8 cellular contexts compared by ENCODE assay signal in the genomic region with DNA sequence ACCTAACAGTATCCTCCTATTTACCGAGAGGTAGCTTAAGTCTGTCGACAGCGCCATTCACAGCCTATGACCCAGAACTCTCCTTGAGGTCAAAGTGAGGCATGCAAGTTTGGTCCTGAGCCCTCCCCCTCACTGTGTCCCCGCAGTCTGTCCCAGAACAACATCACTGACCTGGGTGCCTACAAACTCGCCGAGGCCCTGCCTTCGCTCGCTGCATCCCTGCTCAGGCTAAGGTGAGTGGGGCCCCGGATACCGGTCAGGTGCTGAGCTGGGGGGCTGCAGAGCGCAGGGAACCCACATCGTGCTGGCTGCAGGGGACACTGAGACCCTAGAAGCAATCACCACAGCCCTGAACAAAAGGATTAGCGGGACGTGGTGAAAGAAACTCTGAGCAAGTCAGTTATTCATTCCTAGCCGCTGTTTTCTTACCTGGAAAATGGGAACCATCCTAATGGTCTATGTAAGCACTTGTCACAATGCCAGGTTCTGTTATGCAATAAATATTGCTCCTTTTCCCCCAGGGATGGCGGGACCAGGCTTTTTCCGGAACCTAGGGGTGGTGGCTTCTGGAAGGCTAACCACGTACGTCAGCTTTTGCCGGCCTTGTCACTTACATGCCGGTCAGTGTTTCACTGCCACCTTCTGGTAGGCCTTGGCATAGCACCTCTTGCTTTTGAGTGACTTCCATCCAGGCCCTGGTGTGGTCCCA. TPM values are rescaled to one million over a fixed set of nuclear protein-coding genes. Genes with fewer than 3 reads are reported as not detected.
A peak's percentile ranks its signal among the peaks of the same experiment; 100 is the strongest.
DNase-seq lines count a peak whose midpoint lies in the region; ATAC-seq, FAIRE-seq and TF ChIP-seq lines count a peak whose summit lies in the region.

No MANE protein-coding gene starts in this region.

- peak overlapping the region; percentile 11 for H3K23ac ChIP-seq in neuronal stem cell (ENCODE audit: low read depth, low read length, poor library complexity)

- H3K4me2 ChIP-seq in neuronal stem cell (ENCODE audit: insufficient read depth, low read length, poor library complexity, severe bottlenecking): peak overlapping the region; percentile 27

- H3K27me3 Mint-ChIP-seq in activated T-helper 1 cell treated with anti-CD3 and anti-CD28 coated beads, Interleukin-12 subunit alpha, Interleukin-12 subunit beta, Interleukin-2, Interleukin-4 antibody, amounts not matched to agents 30 ng/mL and 10 ng/mL and 1 ng/mL, durations not matched to agents 14 hours and 24 hours and 36 hours (ENCODE audit: insufficient read depth): no peaks in the 10 kb centered on the region

- H3K36me3 ChIP-seq in neuronal stem cell (replicated peaks in 1 of 2; ENCODE audit: control insufficient read depth in 2 of 2, insufficient read depth in 2 of 2, low read length in 2 of 2): no peaks in the 10 kb centered on the region
- H3K36me3 ChIP-seq in stomach: peaks cover 0 to 99% (median 25%) of the 10 kb centered on the region in 4 donors

- no peak for TF ChIP-seq POLR2A in GM12891 (IDR thresholded peaks at IDR 0.05; ENCODE audit: low read depth, low read length)
- TF ChIP-seq POLR2A in stomach (IDR thresholded peaks at IDR 0.05): no peak

- no peak overlapping the region for H3K4me3 Mint-ChIP-seq in activated T-helper 1 cell treated with anti-CD3 and anti-CD28 coated beads, Interleukin-12 subunit alpha, Interleukin-12 subunit beta, Interleukin-2, Interleukin-4 antibody, amounts not matched to agents 30 ng/mL and 10 ng/mL and 1 ng/mL, durations not matched to agents 14 hours and 24 hours and 36 hours

- H3K36me3 Mint-ChIP-seq in activated T-helper 1 cell treated with anti-CD3 and anti-CD28 coated beads, Interleukin-12 subunit alpha, Interleukin-12 subunit beta, Interleukin-2, Interleukin-4 antibody, amounts not matched to agents 30 ng/mL and 10 ng/mL and 1 ng/mL, durations not matched to agents 14 hours and 24 hours and 36 hours (ENCODE audit: low read depth): peaks cover 14% of the 10 kb centered on the region

- no peak overlapping the region for H3K27ac Mint-ChIP-seq in activated T-helper 1 cell treated with anti-CD3 and anti-CD28 coated beads, Interleukin-12 subunit alpha, Interleukin-12 subunit beta, Interleukin-2, Interleukin-4 antibody, amounts not matched to agents 30 ng/mL and 10 ng/mL and 1 ng/mL, durations not matched to agents 14 hours and 24 hours and 36 hours

- H4K8ac ChIP-seq in neuronal stem cell (ENCODE audit: low read depth, low read length): no peak overlapping the region

- no peaks in the 10 kb centered on the region for H3K9me3 Mint-ChIP-seq in activated T-helper 1 cell treated with anti-CD3 and anti-CD28 coated beads, Interleukin-12 subunit alpha, Interleukin-12 subunit beta, Interleukin-2, Interleukin-4 antibody, amounts not matched to agents 30 ng/mL and 10 ng/mL and 1 ng/mL, durations not matched to agents 14 hours and 24 hours and 36 hours

- H3K79me1 ChIP-seq in neuronal stem cell (ENCODE audit: low read depth, low read length): no peaks in the 10 kb centered on the region

- no peak overlapping the region for H3K4ac ChIP-seq in neuronal stem cell (ENCODE audit: low read length)

- peak; percentile 66 for DNase-seq in GM12891 (ENCODE audit: insufficient read length, low spot score)
- DNase-seq in RKO (ENCODE audit: low spot score): peak; percentile 88
- DNase-seq in activated T-helper 1 cell treated with anti-CD3 and anti-CD28 coated beads, Interleukin-12 subunit alpha, Interleukin-12 subunit beta, Interleukin-2, Interleukin-4 antibody, amounts not matched to agents 30 ng/mL and 10 ng/mL and 1 ng/mL, durations not matched to agents 14 hours and 24 hours and 36 hours (ENCODE audit: low spot score): peak; percentile 71
- peak; percentile 86 to 96 for DNase-seq in foreskin fibroblast
- peak; percentile 91 for DNase-seq in neuronal stem cell (ENCODE audit: low spot score)
- DNase-seq in stomach: peak; percentile 95

- H2BK15ac ChIP-seq in neuronal stem cell (ENCODE audit: low read length): no peak overlapping the region

- H3K27me3 ChIP-seq in neuronal stem cell (ENCODE audit: control insufficient read depth in 3 of 3, insufficient read depth in 3 of 3, low read depth in 1 of 3, low read length in 3 of 3): peaks cover 0 to 3% (median 0%) of the 10 kb centered on the region in 3 experiments
- H3K27me3 ChIP-seq in stomach: no peaks in the 10 kb centered on the region

- H3K18ac ChIP-seq in neuronal stem cell (ENCODE audit: low read length): peak overlapping the region; percentile 76

- H3K4me1 ChIP-seq in neuronal stem cell (ENCODE audit: control insufficient read depth in 2 of 2, insufficient read depth in 1 of 2, low read depth in 1 of 2, low read length in 2 of 2) (peaks cover 0 to 4% of the 10 kb centered on the region in 2 donors), stomach (peaks cover 7 to 49% (median 24%) of the 10 kb centered on the region in 4 donors)

- H3K14ac ChIP-seq in neuronal stem cell (ENCODE audit: low read length): no peak overlapping the region

- peak; percentile 19 for TF ChIP-seq EP300 in stomach (IDR thresholded peaks at IDR 0.05)

- H2AFZ ChIP-seq in neuronal stem cell (ENCODE audit: low read length): peak overlapping the region; percentile 39

- H3K4me3 ChIP-seq in foreskin fibroblast (ENCODE audit: low read depth in 1 of 2, low read length in 2 of 2) (peak overlapping the region in 1 of 2 donors; percentile 21), neuronal stem cell (ENCODE audit: low read length in 2 of 2) (no peak overlapping the region), stomach (peak overlapping the region in 1 of 4 donors; percentile 25)

- H2BK120ac ChIP-seq in neuronal stem cell (ENCODE audit: low read depth, low read length): no peak overlapping the region

- H2AK5ac ChIP-seq in neuronal stem cell (ENCODE audit: low read depth, low read length): peak overlapping the region; percentile 11

- no peak for ATAC-seq in HG03565 (IDR thresholded peaks at IDR 0.05; ENCODE audit: unreplicated experiment)

- H3K27ac ChIP-seq in neuronal stem cell (replicated peaks; ENCODE audit: low read length) (no peak overlapping the region), stomach (peak overlapping the region in 4 of 5 donors; percentile 30 to 54 (median 53))

- FAIRE-seq in GM12891 (lab: Jason Lieb, UNC): peak; percentile 92

- TF ChIP-seq CTCF in LNCAP (IDR thresholded peaks at IDR 0.05): peak; percentile 97
- TF ChIP-seq CTCF in foreskin fibroblast (IDR thresholded peaks at IDR 0.05; ENCODE audit: low read depth, low read length): peak; percentile 98
- peak in 6 of 7 experiments; percentile 76 to 97 (median 92) for TF ChIP-seq CTCF in stomach (IDR thresholded peaks at IDR 0.05)

- peaks cover 30% of the 10 kb centered on the region for H3K4me1 Mint-ChIP-seq in activated T-helper 1 cell treated with anti-CD3 and anti-CD28 coated beads, Interleukin-12 subunit alpha, Interleukin-12 subunit beta, Interleukin-2, Interleukin-4 antibody, amounts not matched to agents 30 ng/mL and 10 ng/mL and 1 ng/mL, durations not matched to agents 14 hours and 24 hours and 36 hours (ENCODE audit: low read depth)

- H4K91ac ChIP-seq in neuronal stem cell (ENCODE audit: low read depth, low read length, poor library complexity): no peak overlapping the region

- H2BK5ac ChIP-seq in neuronal stem cell (ENCODE audit: low read length): no peak overlapping the region

- H2BK12ac ChIP-seq in neuronal stem cell (ENCODE audit: low read length): no peak overlapping the region

- WGBS in neuronal stem cell (ENCODE audit: extremely low coverage in 2 of 2, insufficient read length in 2 of 2, insufficient replicate concordance in 1 of 2), 2 donors: no CpG with 5 or more reads among the region's 21 CpGs
- 36 to 53% (median 43%) methylated on average over 17 to 21 of the region's 21 CpGs for whole genome bisulfite sequencing in stomach, 5 donors

- intact Hi-C loops in activated T-helper 1 cell treated with anti-CD3 and anti-CD28 coated beads, Interleukin-12 subunit alpha, Interleukin-12 subunit beta, Interleukin-2, Interleukin-4 antibody, amounts not matched to agents 30 ng/mL and 10 ng/mL and 1 ng/mL, durations not matched to agents 14 hours and 24 hours and 36 hours (cut with micrococcal nuclease): loop anchor here (1.0 to 10.0 kb wide), 8 partner anchors 106 to 661 kb away; no protein-coding TSS in a partner anchor
- intact Hi-C loops in stomach (cut with DNase I; ENCODE audit: low total_unique reads): no loop called here

- H3K9me3 ChIP-seq in neuronal stem cell (replicated peaks in 1 of 2; ENCODE audit: control insufficient read depth in 2 of 2, insufficient read depth in 1 of 2, low read depth in 1 of 2, low read length in 2 of 2) (no peaks in the 10 kb centered on the region), stomach (no peaks in the 10 kb centered on the region)

- peak overlapping the region; percentile 53 for H3K9ac ChIP-seq in neuronal stem cell (ENCODE audit: low read depth, low read length, poor library complexity)

TF ChIP-seq in GM12891, 5 proteins besides CTCF, POLR2A, EP300 and RAD21 (continues in another document):
- TF ChIP-seq POLR2AphosphoS5 (IDR thresholded peaks at IDR 0.05; ENCODE audit: low read depth, low read length): no peak
- peak; percentile 61; the same call in 1 of the 2 replicates for TF ChIP-seq POU2F2 (IDR thresholded peaks at IDR 0.05; ENCODE audit: low read depth, low read length)
- no peak for TF ChIP-seq SPI1 (IDR thresholded peaks at IDR 0.05; ENCODE audit: low read depth, low read length)

RNA-seq across cellular contexts. Expression of a gene that starts 23.8 kb away (rescaled TPM):
- polyA plus RNA-seq in GM12891 (2012; ENCODE audit: low read depth, missing spikeins): 8.4 TPM
- 36.2 and 40.8 TPM in 2 replicates for total RNA-seq in activated T-helper 1 cell treated with anti-CD3 and anti-CD28 coated beads, Interleukin-12 subunit alpha, Interleukin-12 subunit beta, Interleukin-2, Interleukin-4 antibody, amounts not matched to agents 30 ng/mL and 10 ng/mL and 1 ng/mL, durations not matched to agents 14 hours and 24 hours and 36 hours
- polyA plus RNA-seq in neuronal stem cell (2013, experiment 1 of 2): 25.2 TPM
- polyA plus RNA-seq in neuronal stem cell (2013, experiment 2 of 2): 25.3 TPM
- total RNA-seq in stomach: 10 to 100 TPM; 16.5 to 97.9 (median 20.4) TPM
- polyA plus RNA-seq in stomach: 10 to 100 TPM; 23.7 to 42.8 (median 37.4) TPM

RNA-seq across cellular contexts. Expression of a gene that starts 25.9 kb away (rescaled TPM):
- polyA plus RNA-seq in GM12891 (2012; ENCODE audit: low read depth, missing spikeins): 12.4 TPM
- total RNA-seq in activated T-helper 1 cell treated with anti-CD3 and anti-CD28 coated beads, Interleukin-12 subunit alpha, Interleukin-12 subunit beta, Interleukin-2, Interleukin-4 antibody, amounts not matched to agents 30 ng/mL and 10 ng/mL and 1 ng/mL, durations not matched to agents 14 hours and 24 hours and 36 hours: 36.3 and 37.4 TPM in 2 replicates
- 7.1 TPM for polyA plus RNA-seq in neuronal stem cell (2013, experiment 1 of 2)
- 6.7 TPM for polyA plus RNA-seq in neuronal stem cell (2013, experiment 2 of 2)
- total RNA-seq in stomach: 100 to 1,000 TPM in 2 of 5 donors, 10 to 100 TPM in 3; 20.2 to 176 (median 66.5) TPM
- polyA plus RNA-seq in stomach: 1 to 10 TPM; 5.8 to 8.6 (median 6.7) TPM

RNA-seq across cellular contexts. Expression of a gene that starts 41.4 kb away (rescaled TPM):
- polyA plus RNA-seq in GM12891 (2012; ENCODE audit: low read depth, missing spikeins): 63.6 TPM
- 12.0 and 13.0 TPM in 2 replicates for total RNA-seq in activated T-helper 1 cell treated with anti-CD3 and anti-CD28 coated beads, Interleukin-12 subunit alpha, Interleukin-12 subunit beta, Interleukin-2, Interleukin-4 antibody, amounts not matched to agents 30 ng/mL and 10 ng/mL and 1 ng/mL, durations not matched to agents 14 hours and 24 hours and 36 hours
- not detected for polyA plus RNA-seq in neuronal stem cell (2013, experiment 1 of 2)
- not detected for polyA plus RNA-seq in neuronal stem cell (2013, experiment 2 of 2)
- 10 to 100 TPM in 3 of 5 donors, 1 to 10 TPM in 1, under 1 TPM in 1; under 0.01 to 67.1 (median 21.2) TPM for total RNA-seq in stomach
- 10 to 100 TPM in 1 of 3 donors, 1 to 10 TPM in 2; 3.2 to 18.4 (median 4.3) TPM for polyA plus RNA-seq in stomach
